In genomic region chr3:18409266-18409665, GRCh38 we compare ENCODE assay signal across 10 cellular contexts.
"Had no signal": no experiment of that assay in that cellular context is flagged by ENCODE, and none has a peak within 500 bp of the region (broad histone marks: within the 10 kb centered on the region; RNA-seq: fewer than 3 reads in every experiment).

No MANE protein-coding gene starts in this region.

- DNase-seq: activated CD4-positive, alpha-beta T cell treated with anti-CD3 and anti-CD28 coated beads, Interleukin-2, amount 50 U/mL, for 48 hours; activated CD8-positive, alpha-beta memory T cell treated with anti-CD3 and anti-CD28 coated beads, Interleukin-2, amount 50 U/mL, for 48 hours; dorsolateral prefrontal cortex; hypothalamus; stimulated activated CD4-positive, alpha-beta T cell treated with anti-CD3 and anti-CD28 coated beads, Interleukin-4, amount 100 ng/mL, for 1 hour; thyroid gland had no signal

- H3K27me3 ChIP-seq: ascending aorta, dorsolateral prefrontal cortex, thyroid gland had no signal

- ATAC-seq: esophagus mucosa, WTC11 had no signal

- H3K27ac ChIP-seq: ascending aorta, parathyroid adenoma, thyroid gland had no signal

- H3K36me3 Mint-ChIP-seq: WTC11 had no signal

- H3K4me3 Mint-ChIP-seq: WTC11 had no signal

- H3K9me3 ChIP-seq: ascending aorta, thyroid gland had no signal

- H3K9me3 Mint-ChIP-seq: WTC11 had no signal

- H3K27ac Mint-ChIP-seq: WTC11 had no signal

- H3K4me3 ChIP-seq: ascending aorta, thyroid gland had no signal

- H3K4me1 ChIP-seq: ascending aorta, parathyroid adenoma had no signal
